In the genomic region with DNA sequence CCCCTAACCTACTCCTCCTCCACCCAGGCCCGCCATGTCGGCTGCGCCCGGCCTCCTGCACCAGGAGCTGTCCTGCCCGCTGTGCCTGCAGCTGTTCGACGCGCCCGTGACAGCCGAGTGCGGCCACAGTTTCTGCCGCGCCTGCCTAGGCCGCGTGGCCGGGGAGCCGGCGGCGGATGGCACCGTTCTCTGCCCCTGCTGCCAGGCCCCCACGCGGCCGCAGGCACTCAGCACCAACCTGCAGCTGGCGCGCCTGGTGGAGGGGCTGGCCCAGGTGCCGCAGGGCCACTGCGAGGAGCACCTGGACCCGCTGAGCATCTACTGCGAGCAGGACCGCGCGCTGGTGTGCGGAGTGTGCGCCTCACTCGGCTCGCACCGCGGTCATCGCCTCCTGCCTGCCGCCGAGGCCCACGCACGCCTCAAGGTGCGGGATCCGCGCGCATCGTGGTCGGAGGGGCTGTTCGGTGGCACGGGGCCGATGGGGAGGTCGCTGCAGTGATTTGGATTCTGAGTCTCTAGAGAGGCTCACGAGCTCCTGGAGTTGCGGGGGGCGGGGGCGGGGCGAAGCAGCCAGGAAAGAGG, we compare ENCODE assay signal across 8 cellular contexts. TPM values are rescaled to one million over a fixed set of nuclear protein-coding genes. Genes with fewer than 3 reads are reported as not detected.
DNase-seq lines count a peak whose midpoint lies in the region; ATAC-seq and TF ChIP-seq lines count a peak whose summit lies in the region.

No MANE protein-coding gene starts in this region.

- H3K4me1 Mint-ChIP-seq in activated CD4-positive, alpha-beta memory T cell treated with anti-CD3 and anti-CD28 coated beads for 36 hours (ENCODE audit: low read depth) = peaks cover 21% of the 10 kb centered on the region
- H3K4me1 Mint-ChIP-seq in activated CD4-positive, alpha-beta memory T cell treated with anti-CD3 and anti-CD28 coated beads, Interleukin-2, amount 10 ng/mL, durations not matched to agents 7 days and 5 days = peaks cover 32% of the 10 kb centered on the region
- peaks cover 23% of the 10 kb centered on the region for H3K4me1 Mint-ChIP-seq in central memory CD8-positive, alpha-beta T cell
- H3K4me1 Mint-ChIP-seq in memory B cell = peaks cover 26% of the 10 kb centered on the region

- H3K36me3 ChIP-seq in transverse colon = no peaks in the 10 kb centered on the region

- intact Hi-C loops in activated CD4-positive, alpha-beta memory T cell treated with anti-CD3 and anti-CD28 coated beads for 36 hours (cut with micrococcal nuclease) = loop anchor here (5.0 kb wide), 1 partner anchor 53 kb away; no protein-coding TSS in a partner anchor
- intact Hi-C loops in transverse colon (cut with DNase I; ENCODE audit: low total_unique reads) = no loop called here

- 0% methylated on average over 2 of the region's 58 CpGs; no CpG with 5 or more reads in 1 of the 2 donors for WGBS in transverse colon (ENCODE audit: low coverage in 1 of 2), 2 donors

- no peak for DNase-seq in activated CD4-positive, alpha-beta memory T cell treated with anti-CD3 and anti-CD28 coated beads for 36 hours
- no peak for DNase-seq in activated CD4-positive, alpha-beta memory T cell treated with anti-CD3 and anti-CD28 coated beads, Interleukin-2, amount 10 ng/mL, durations not matched to agents 7 days and 5 days
- DNase-seq in central memory CD8-positive, alpha-beta T cell (ENCODE audit: low spot score in 2 of 2) = no peak
- DNase-seq in memory B cell (ENCODE audit: low spot score in 2 of 2) = peak in 1 of 2 donors; percentile 38
- no peak for DNase-seq in transverse colon
- no peak for DNase-seq in DMS 273 treated with DMSO at 0.1 percent for 48 hours (lab: John Stamatoyannopoulos, UW)
- DNase-seq in NK-92 treated with Interleukin-12 subunit alpha and Interleukin-12 subunit beta, amount 100 ng/mL, for 24 hours (lab: John Stamatoyannopoulos, UW) = no peak

- TF ChIP-seq POLR2A in transverse colon (IDR thresholded peaks at IDR 0.05) = no peak

- CTCF ChIA-PET in activated CD4-positive, alpha-beta memory T cell treated with anti-CD3 and anti-CD28 coated beads for 36 hours (lab: Charles Lee) = interaction anchor here (0.6 kb wide), 1 partner anchor 185 kb away, joined by 3 read pairs; no protein-coding TSS in a partner anchor
- CTCF ChIA-PET in activated CD4-positive, alpha-beta memory T cell treated with anti-CD3 and anti-CD28 coated beads, Interleukin-2, amount 10 ng/mL, durations not matched to agents 7 days and 5 days (lab: Charles Lee) = interaction anchor here (0.9 to 2.9 kb wide), 3 partner anchors 12 to 40 kb away, joined by 3 to 10 read pairs (median 6); a partner anchor contains a TSS

- H3K9me3 ChIP-seq in transverse colon = no peaks in the 10 kb centered on the region

- peak overlapping the region in 3 of 4 donors; percentile 10 to 49 (median 33) for H3K4me3 ChIP-seq in transverse colon

- peaks cover 15 to 29% (median 26%) of the 10 kb centered on the region in 4 donors for H3K4me1 ChIP-seq in transverse colon

- TF ChIP-seq EP300 in transverse colon (IDR thresholded peaks at IDR 0.05; ENCODE audit: low read depth) = no peak

- POLR2A ChIA-PET in activated CD4-positive, alpha-beta memory T cell treated with anti-CD3 and anti-CD28 coated beads for 36 hours (lab: Charles Lee) = interaction anchor here (2.1 kb wide), 1 partner anchor 35 kb away, joined by 10 read pairs; a partner anchor contains a TSS
- POLR2A ChIA-PET in activated CD4-positive, alpha-beta memory T cell treated with anti-CD3 and anti-CD28 coated beads, Interleukin-2, amount 10 ng/mL, durations not matched to agents 7 days and 5 days (lab: Charles Lee) = interaction anchor here (1.0 to 4.6 kb wide), 5 partner anchors 12 to 50 kb away, joined by 3 to 45 read pairs (median 3); a partner anchor contains a TSS

- peaks cover 73% of the 10 kb centered on the region for H3K27me3 ChIP-seq in transverse colon

- no peaks in the 10 kb centered on the region for H3K36me3 Mint-ChIP-seq in activated CD4-positive, alpha-beta memory T cell treated with anti-CD3 and anti-CD28 coated beads for 36 hours
- H3K36me3 Mint-ChIP-seq in activated CD4-positive, alpha-beta memory T cell treated with anti-CD3 and anti-CD28 coated beads, Interleukin-2, amount 10 ng/mL, durations not matched to agents 7 days and 5 days (ENCODE audit: low read depth) = no peaks in the 10 kb centered on the region
- no peaks in the 10 kb centered on the region for H3K36me3 Mint-ChIP-seq in central memory CD8-positive, alpha-beta T cell (ENCODE audit: insufficient read depth)
- H3K36me3 Mint-ChIP-seq in memory B cell = no peaks in the 10 kb centered on the region

- H3K27me3 Mint-ChIP-seq in activated CD4-positive, alpha-beta memory T cell treated with anti-CD3 and anti-CD28 coated beads for 36 hours = peaks cover 44% of the 10 kb centered on the region
- H3K27me3 Mint-ChIP-seq in activated CD4-positive, alpha-beta memory T cell treated with anti-CD3 and anti-CD28 coated beads, Interleukin-2, amount 10 ng/mL, durations not matched to agents 7 days and 5 days = peaks cover 47% of the 10 kb centered on the region
- H3K27me3 Mint-ChIP-seq in central memory CD8-positive, alpha-beta T cell = peaks cover 57% of the 10 kb centered on the region
- peaks cover 12% of the 10 kb centered on the region for H3K27me3 Mint-ChIP-seq in memory B cell

- no peak for TF ChIP-seq CTCF in transverse colon (IDR thresholded peaks at IDR 0.05)

- in situ Hi-C loops in transverse colon (cut with MboI; ENCODE audit: low pct_ligation_motif_present in 1 of 4, low pct_unique_long_range_greater_than_20kb in 1 of 4, low sequenced_read_pairs in 3 of 4) = no loop called here

- H3K4me3 Mint-ChIP-seq in activated CD4-positive, alpha-beta memory T cell treated with anti-CD3 and anti-CD28 coated beads for 36 hours = peak overlapping the region; percentile 32
- H3K4me3 Mint-ChIP-seq in activated CD4-positive, alpha-beta memory T cell treated with anti-CD3 and anti-CD28 coated beads, Interleukin-2, amount 10 ng/mL, durations not matched to agents 7 days and 5 days = no peak overlapping the region
- H3K4me3 Mint-ChIP-seq in central memory CD8-positive, alpha-beta T cell = peak overlapping the region; percentile 61
- H3K4me3 Mint-ChIP-seq in memory B cell = peak overlapping the region; percentile 82

- ATAC-seq in central memory CD8-positive, alpha-beta T cell (replicated peaks; ENCODE audit: extremely low read depth, poor library complexity, severe bottlenecking) = no peak
- ATAC-seq in memory B cell (ENCODE audit: low read depth) (peak; percentile 61), HG02981 (IDR thresholded peaks at IDR 0.05; ENCODE audit: unreplicated experiment) (no peak)

- H3K9me3 Mint-ChIP-seq in activated CD4-positive, alpha-beta memory T cell treated with anti-CD3 and anti-CD28 coated beads for 36 hours = no peaks in the 10 kb centered on the region
- no peaks in the 10 kb centered on the region for H3K9me3 Mint-ChIP-seq in activated CD4-positive, alpha-beta memory T cell treated with anti-CD3 and anti-CD28 coated beads, Interleukin-2, amount 10 ng/mL, durations not matched to agents 7 days and 5 days
- no peaks in the 10 kb centered on the region for H3K9me3 Mint-ChIP-seq in central memory CD8-positive, alpha-beta T cell
- H3K9me3 Mint-ChIP-seq in memory B cell = no peaks in the 10 kb centered on the region

- no peak overlapping the region for H3K27ac Mint-ChIP-seq in activated CD4-positive, alpha-beta memory T cell treated with anti-CD3 and anti-CD28 coated beads for 36 hours
- no peak overlapping the region for H3K27ac Mint-ChIP-seq in activated CD4-positive, alpha-beta memory T cell treated with anti-CD3 and anti-CD28 coated beads, Interleukin-2, amount 10 ng/mL, durations not matched to agents 7 days and 5 days
- H3K27ac Mint-ChIP-seq in central memory CD8-positive, alpha-beta T cell (ENCODE audit: low read depth) = no peak overlapping the region
- no peak overlapping the region for H3K27ac Mint-ChIP-seq in memory B cell

- no peak overlapping the region for H3K27ac ChIP-seq in transverse colon

RNA-seq across cellular contexts. Expression of a gene that starts 0.9 kb away (rescaled TPM):
- not detected for total RNA-seq in activated CD4-positive, alpha-beta memory T cell treated with anti-CD3 and anti-CD28 coated beads for 36 hours
- total RNA-seq in activated CD4-positive, alpha-beta memory T cell treated with anti-CD3 and anti-CD28 coated beads, Interleukin-2, amount 10 ng/mL, durations not matched to agents 7 days and 5 days = under 1 TPM; 0.03 to 0.05 TPM
- total RNA-seq in transverse colon = under 1 TPM in 1 of 4 donors, not detected in 3; 0.14 TPM

RNA-seq across cellular contexts. Expression of a gene that starts 2.1 kb away (rescaled TPM):
- not detected for total RNA-seq in activated CD4-positive, alpha-beta memory T cell treated with anti-CD3 and anti-CD28 coated beads for 36 hours
- not detected for total RNA-seq in activated CD4-positive, alpha-beta memory T cell treated with anti-CD3 and anti-CD28 coated beads, Interleukin-2, amount 10 ng/mL, durations not matched to agents 7 days and 5 days
- total RNA-seq in transverse colon = not detected

RNA-seq across cellular contexts. Expression of a gene that starts 12.2 kb away (rescaled TPM):
- 10 to 100 TPM; 13.6 to 14.6 TPM for total RNA-seq in activated CD4-positive, alpha-beta memory T cell treated with anti-CD3 and anti-CD28 coated beads for 36 hours
- total RNA-seq in activated CD4-positive, alpha-beta memory T cell treated with anti-CD3 and anti-CD28 coated beads, Interleukin-2, amount 10 ng/mL, durations not matched to agents 7 days and 5 days = 100 to 1,000 TPM in 1 of 2 experiments, 10 to 100 TPM in 1; 96.1 to 102 TPM
- 100 to 1,000 TPM in 2 of 4 donors, 10 to 100 TPM in 2; 33.3 to 128 (median 90.6) TPM for total RNA-seq in transverse colon

RNA-seq across cellular contexts. Expression of a gene that starts 34.9 kb away (rescaled TPM):
- total RNA-seq in activated CD4-positive, alpha-beta memory T cell treated with anti-CD3 and anti-CD28 coated beads for 36 hours = 100 to 1,000 TPM; 459 to 489 TPM
- total RNA-seq in activated CD4-positive, alpha-beta memory T cell treated with anti-CD3 and anti-CD28 coated beads, Interleukin-2, amount 10 ng/mL, durations not matched to agents 7 days and 5 days = 100 to 1,000 TPM; 386 to 397 TPM
- total RNA-seq in transverse colon = 100 to 1,000 TPM in 1 of 4 donors, 10 to 100 TPM in 3; 43.6 to 116 (median 59.0) TPM

RNA-seq across cellular contexts. Expression of a gene that starts 45.0 kb away (rescaled TPM):
- total RNA-seq in activated CD4-positive, alpha-beta memory T cell treated with anti-CD3 and anti-CD28 coated beads for 36 hours = 1 to 10 TPM; 4.1 to 5.0 TPM
- total RNA-seq in activated CD4-positive, alpha-beta memory T cell treated with anti-CD3 and anti-CD28 coated beads, Interleukin-2, amount 10 ng/mL, durations not matched to agents 7 days and 5 days = 10 to 100 TPM; 81.3 to 82.1 TPM
- 10 to 100 TPM in 1 of 4 donors, 1 to 10 TPM in 3; 1.1 to 11.5 (median 2.3) TPM for total RNA-seq in transverse colon
